4 cellular contexts compared by ENCODE assay signal in the genomic region with DNA sequence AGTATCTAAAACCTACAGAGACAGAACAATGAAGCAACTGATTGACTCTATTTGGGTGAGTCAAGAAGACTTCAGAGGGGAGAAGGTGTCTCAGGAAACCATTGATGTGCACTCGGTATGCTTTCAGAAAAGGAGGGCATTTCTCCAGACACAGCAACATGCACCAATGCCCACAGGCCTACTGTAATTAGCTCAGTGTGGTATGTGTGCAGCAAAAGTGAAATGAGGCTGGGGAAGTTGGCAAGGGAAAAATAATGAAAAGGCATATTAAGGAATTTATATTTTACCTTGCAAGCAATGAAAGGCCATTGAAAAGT.
"Had no signal": no experiment of that assay in that cellular context is flagged by ENCODE, and none has a peak within 500 bp of the region (broad histone marks: within the 10 kb centered on the region; RNA-seq: fewer than 3 reads in every experiment).

No MANE protein-coding gene starts in this region.

- H3K9me3 Mint-ChIP-seq: GM23338, H9 had no signal

- H3K4me3 Mint-ChIP-seq: GM23338, H9 had no signal

- H3K4me1 Mint-ChIP-seq: GM23338, H9 had no signal

- DNase-seq: H9, HCEC 1CT, IMR-90 had no signal

- ATAC-seq: GM23338 had no signal

- H3K27ac Mint-ChIP-seq: GM23338, H9 had no signal
